Comparison of ENCODE assay signal across 1 cellular context in the genomic region with DNA sequence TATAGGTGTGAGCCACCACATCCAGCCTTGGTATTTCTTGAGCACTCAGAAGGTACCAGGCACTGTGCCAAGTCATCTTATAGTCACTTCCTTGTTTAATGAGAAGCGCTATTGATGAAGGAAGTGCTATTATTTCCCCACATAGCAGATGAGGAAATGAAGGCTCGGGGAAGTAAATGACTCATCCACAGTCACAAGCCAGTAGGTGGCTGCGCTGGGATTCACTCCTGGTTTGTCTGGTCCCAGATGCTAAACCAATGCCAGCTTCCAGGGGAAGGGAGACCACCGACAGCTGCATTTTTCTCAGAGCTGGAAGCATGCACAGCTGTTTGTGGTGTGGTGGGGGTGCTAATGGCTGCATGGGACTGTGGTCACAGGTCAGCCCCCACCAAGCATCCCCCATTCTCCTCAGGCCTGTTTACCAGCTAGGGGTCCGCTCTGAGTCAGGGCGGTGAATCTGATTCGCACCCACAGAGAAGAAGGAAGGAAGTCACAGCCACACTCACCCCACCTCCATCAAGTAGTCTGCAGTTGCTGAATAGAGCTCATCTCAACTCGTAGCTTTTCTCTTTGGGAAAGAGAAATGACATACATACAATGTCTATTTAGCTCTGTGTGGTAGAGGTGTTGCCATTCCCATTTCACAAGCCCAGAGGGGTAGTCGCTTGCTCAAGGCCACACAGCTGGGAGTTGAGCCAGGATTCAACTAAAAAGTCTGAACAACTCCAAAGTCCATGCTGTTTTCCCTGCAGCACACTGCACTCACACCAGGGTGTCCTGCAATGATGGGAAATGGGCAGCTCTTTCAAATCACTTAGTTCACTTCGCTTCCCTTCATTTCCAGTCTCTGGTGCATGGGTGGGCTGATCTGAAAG.
TF ChIP-seq lines count a peak whose summit lies in the region.

No MANE protein-coding gene starts in this region.

TF ChIP-seq in HepG2, 621 proteins besides CTCF, POLR2A, EP300 and RAD21 (continued from another document and continues in another):
- TF ChIP-seq BCLAF1 (IDR thresholded peaks at IDR 0.05) (no peak), YY1 (IDR thresholded peaks at IDR 0.05; ENCODE audit: insufficient read depth, insufficient replicate concordance, low read depth, low read length) (no peak), ZNF564 (CRISPR knock-in tag; IDR thresholded peaks at IDR 0.05) (no peak), ZNF251 (CRISPR knock-in tag; IDR thresholded peaks at IDR 0.05) (no peak), ZNF274 (CRISPR knock-in tag; IDR thresholded peaks at IDR 0.05) (no peak), HOXA3 (CRISPR knock-in tag; IDR thresholded peaks at IDR 0.05) (peak; percentile 44; the same call in 1 of the 2 replicates), ZBTB7B (CRISPR knock-in tag; IDR thresholded peaks at IDR 0.05) (no peak), ZMYM2 (CRISPR knock-in tag; IDR thresholded peaks at IDR 0.05) (no peak), NCOA1 (CRISPR knock-in tag; IDR thresholded peaks at IDR 0.05) (no peak), ZNF329 (CRISPR knock-in tag; IDR thresholded peaks at IDR 0.05; ENCODE audit: low read depth) (no peak), ZNF550 (CRISPR knock-in tag; IDR thresholded peaks at IDR 0.05; ENCODE audit: borderline replicate concordance) (no peak), PHB2 (IDR thresholded peaks at IDR 0.05; ENCODE audit: partially characterized antibody) (no peak), ADNP (CRISPR knock-in tag; IDR thresholded peaks at IDR 0.05) (no peak), ATAD3A (CRISPR knock-in tag; IDR thresholded peaks at IDR 0.05) (no peak), ZSCAN9 (CRISPR knock-in tag; IDR thresholded peaks at IDR 0.05; ENCODE audit: borderline replicate concordance) (no peak), NKX3-1 (CRISPR knock-in tag; IDR thresholded peaks at IDR 0.05) (no peak), MTA1 (CRISPR knock-in tag; IDR thresholded peaks at IDR 0.05; ENCODE audit: borderline replicate concordance) (0 out of 2 replicates have a peak, but pooled peaks have one; percentile 20), ZKSCAN8 (CRISPR knock-in tag; IDR thresholded peaks at IDR 0.05; ENCODE audit: borderline replicate concordance) (no peak), ZNF652 (CRISPR knock-in tag; IDR thresholded peaks at IDR 0.05; ENCODE audit: borderline replicate concordance, low read depth) (no peak), HDAC1 (CRISPR knock-in tag; IDR thresholded peaks at IDR 0.05) (peak; percentile 37), ZFP62 (CRISPR knock-in tag; IDR thresholded peaks at IDR 0.05) (no peak), ZUFSP (CRISPR knock-in tag; IDR thresholded peaks at IDR 0.05; ENCODE audit: borderline replicate concordance) (no peak), SALL1 (CRISPR knock-in tag; IDR thresholded peaks at IDR 0.05) (peak; percentile 61; the same call in 1 of the 2 replicates), XRCC5 (optimal IDR thresholded peaks at IDR 0.05; ENCODE audit: low read length) (no peak), CENPX (CRISPR knock-in tag; IDR thresholded peaks at IDR 0.05) (no peak), ATM (IDR thresholded peaks at IDR 0.05; ENCODE audit: borderline replicate concordance) (no peak), NAIF1 (CRISPR knock-in tag; IDR thresholded peaks at IDR 0.05; ENCODE audit: borderline replicate concordance) (no peak), REPIN1 (CRISPR knock-in tag; IDR thresholded peaks at IDR 0.05; ENCODE audit: borderline replicate concordance, low read depth) (no peak), ZBTB3 (CRISPR knock-in tag; IDR thresholded peaks at IDR 0.05; ENCODE audit: borderline replicate concordance, low read depth) (0 out of 2 replicates have a peak, but pooled peaks have one; percentile 30), ZNF30 (CRISPR knock-in tag; IDR thresholded peaks at IDR 0.05) (no peak), ZFP36L1 (CRISPR knock-in tag; IDR thresholded peaks at IDR 0.05) (no peak), SNRNP70 (IDR thresholded peaks at IDR 0.05; ENCODE audit: low read depth, low read length) (no peak), ZNF484 (CRISPR knock-in tag; IDR thresholded peaks at IDR 0.05; ENCODE audit: borderline replicate concordance, low read depth) (no peak), PCBP1 (IDR thresholded peaks at IDR 0.05; ENCODE audit: borderline replicate concordance, low read depth, low read length) (no peak), ZNF343 (CRISPR knock-in tag; IDR thresholded peaks at IDR 0.05) (no peak), ZNF737 (CRISPR knock-in tag; IDR thresholded peaks at IDR 0.05; ENCODE audit: borderline replicate concordance) (no peak)
- TF ChIP-seq, protein P1, sequence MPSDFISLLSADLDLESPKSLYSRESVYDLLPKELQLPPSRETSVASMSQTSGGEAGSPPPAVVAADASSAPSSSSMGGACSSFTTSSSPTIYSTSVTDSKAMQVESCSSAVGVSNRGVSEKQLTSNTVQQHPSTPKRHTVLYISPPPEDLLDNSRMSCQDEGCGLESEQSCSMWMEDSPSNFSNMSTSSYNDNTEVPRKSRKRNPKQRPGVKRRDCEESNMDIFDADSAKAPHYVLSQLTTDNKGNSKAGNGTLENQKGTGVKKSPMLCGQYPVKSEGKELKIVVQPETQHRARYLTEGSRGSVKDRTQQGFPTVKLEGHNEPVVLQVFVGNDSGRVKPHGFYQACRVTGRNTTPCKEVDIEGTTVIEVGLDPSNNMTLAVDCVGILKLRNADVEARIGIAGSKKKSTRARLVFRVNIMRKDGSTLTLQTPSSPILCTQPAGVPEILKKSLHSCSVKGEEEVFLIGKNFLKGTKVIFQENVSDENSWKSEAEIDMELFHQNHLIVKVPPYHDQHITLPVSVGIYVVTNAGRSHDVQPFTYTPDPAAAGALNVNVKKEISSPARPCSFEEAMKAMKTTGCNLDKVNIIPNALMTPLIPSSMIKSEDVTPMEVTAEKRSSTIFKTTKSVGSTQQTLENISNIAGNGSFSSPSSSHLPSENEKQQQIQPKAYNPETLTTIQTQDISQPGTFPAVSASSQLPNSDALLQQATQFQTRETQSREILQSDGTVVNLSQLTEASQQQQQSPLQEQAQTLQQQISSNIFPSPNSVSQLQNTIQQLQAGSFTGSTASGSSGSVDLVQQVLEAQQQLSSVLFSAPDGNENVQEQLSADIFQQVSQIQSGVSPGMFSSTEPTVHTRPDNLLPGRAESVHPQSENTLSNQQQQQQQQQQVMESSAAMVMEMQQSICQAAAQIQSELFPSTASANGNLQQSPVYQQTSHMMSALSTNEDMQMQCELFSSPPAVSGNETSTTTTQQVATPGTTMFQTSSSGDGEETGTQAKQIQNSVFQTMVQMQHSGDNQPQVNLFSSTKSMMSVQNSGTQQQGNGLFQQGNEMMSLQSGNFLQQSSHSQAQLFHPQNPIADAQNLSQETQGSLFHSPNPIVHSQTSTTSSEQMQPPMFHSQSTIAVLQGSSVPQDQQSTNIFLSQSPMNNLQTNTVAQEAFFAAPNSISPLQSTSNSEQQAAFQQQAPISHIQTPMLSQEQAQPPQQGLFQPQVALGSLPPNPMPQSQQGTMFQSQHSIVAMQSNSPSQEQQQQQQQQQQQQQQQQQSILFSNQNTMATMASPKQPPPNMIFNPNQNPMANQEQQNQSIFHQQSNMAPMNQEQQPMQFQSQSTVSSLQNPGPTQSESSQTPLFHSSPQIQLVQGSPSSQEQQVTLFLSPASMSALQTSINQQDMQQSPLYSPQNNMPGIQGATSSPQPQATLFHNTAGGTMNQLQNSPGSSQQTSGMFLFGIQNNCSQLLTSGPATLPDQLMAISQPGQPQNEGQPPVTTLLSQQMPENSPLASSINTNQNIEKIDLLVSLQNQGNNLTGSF (CRISPR knock-in tag; IDR thresholded peaks at IDR 0.05) = no peak
- TF ChIP-seq, protein P2, sequence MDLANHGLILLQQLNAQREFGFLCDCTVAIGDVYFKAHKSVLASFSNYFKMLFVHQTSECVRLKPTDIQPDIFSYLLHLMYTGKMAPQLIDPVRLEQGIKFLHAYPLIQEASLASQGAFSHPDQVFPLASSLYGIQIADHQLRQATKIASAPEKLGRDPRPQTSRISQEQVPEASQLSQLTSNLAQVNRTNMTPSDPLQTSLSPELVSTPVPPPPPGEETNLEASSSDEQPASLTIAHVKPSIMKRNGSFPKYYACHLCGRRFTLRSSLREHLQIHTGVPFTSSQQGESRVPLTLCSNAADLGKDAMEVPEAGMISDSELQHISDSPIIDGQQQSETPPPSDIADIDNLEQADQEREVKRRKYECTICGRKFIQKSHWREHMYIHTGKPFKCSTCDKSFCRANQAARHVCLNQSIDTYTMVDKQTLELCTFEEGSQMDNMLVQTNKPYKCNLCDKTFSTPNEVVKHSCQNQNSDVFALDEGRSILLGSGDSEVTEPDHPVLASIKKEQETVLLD (CRISPR knock-in tag; IDR thresholded peaks at IDR 0.05; ENCODE audit: low read depth) = no peak
- TF ChIP-seq, protein P3, sequence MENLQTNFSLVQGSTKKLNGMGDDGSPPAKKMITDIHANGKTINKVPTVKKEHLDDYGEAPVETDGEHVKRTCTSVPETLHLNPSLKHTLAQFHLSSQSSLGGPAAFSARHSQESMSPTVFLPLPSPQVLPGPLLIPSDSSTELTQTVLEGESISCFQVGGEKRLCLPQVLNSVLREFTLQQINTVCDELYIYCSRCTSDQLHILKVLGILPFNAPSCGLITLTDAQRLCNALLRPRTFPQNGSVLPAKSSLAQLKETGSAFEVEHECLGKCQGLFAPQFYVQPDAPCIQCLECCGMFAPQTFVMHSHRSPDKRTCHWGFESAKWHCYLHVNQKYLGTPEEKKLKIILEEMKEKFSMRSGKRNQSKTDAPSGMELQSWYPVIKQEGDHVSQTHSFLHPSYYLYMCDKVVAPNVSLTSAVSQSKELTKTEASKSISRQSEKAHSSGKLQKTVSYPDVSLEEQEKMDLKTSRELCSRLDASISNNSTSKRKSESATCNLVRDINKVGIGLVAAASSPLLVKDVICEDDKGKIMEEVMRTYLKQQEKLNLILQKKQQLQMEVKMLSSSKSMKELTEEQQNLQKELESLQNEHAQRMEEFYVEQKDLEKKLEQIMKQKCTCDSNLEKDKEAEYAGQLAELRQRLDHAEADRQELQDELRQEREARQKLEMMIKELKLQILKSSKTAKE (CRISPR knock-in tag; IDR thresholded peaks at IDR 0.05; ENCODE audit: borderline replicate concordance) = no peak
- TF ChIP-seq, protein P4, sequence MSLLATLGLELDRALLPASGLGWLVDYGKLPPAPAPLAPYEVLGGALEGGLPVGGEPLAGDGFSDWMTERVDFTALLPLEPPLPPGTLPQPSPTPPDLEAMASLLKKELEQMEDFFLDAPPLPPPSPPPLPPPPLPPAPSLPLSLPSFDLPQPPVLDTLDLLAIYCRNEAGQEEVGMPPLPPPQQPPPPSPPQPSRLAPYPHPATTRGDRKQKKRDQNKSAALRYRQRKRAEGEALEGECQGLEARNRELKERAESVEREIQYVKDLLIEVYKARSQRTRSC (CRISPR knock-in tag; IDR thresholded peaks at IDR 0.05; ENCODE audit: low read depth) = no peak
- TF ChIP-seq, protein P5, sequence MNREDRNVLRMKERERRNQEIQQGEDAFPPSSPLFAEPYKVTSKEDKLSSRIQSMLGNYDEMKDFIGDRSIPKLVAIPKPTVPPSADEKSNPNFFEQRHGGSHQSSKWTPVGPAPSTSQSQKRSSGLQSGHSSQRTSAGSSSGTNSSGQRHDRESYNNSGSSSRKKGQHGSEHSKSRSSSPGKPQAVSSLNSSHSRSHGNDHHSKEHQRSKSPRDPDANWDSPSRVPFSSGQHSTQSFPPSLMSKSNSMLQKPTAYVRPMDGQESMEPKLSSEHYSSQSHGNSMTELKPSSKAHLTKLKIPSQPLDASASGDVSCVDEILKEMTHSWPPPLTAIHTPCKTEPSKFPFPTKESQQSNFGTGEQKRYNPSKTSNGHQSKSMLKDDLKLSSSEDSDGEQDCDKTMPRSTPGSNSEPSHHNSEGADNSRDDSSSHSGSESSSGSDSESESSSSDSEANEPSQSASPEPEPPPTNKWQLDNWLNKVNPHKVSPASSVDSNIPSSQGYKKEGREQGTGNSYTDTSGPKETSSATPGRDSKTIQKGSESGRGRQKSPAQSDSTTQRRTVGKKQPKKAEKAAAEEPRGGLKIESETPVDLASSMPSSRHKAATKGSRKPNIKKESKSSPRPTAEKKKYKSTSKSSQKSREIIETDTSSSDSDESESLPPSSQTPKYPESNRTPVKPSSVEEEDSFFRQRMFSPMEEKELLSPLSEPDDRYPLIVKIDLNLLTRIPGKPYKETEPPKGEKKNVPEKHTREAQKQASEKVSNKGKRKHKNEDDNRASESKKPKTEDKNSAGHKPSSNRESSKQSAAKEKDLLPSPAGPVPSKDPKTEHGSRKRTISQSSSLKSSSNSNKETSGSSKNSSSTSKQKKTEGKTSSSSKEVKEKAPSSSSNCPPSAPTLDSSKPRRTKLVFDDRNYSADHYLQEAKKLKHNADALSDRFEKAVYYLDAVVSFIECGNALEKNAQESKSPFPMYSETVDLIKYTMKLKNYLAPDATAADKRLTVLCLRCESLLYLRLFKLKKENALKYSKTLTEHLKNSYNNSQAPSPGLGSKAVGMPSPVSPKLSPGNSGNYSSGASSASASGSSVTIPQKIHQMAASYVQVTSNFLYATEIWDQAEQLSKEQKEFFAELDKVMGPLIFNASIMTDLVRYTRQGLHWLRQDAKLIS (CRISPR knock-in tag; IDR thresholded peaks at IDR 0.05) = no peak
